23 cellular contexts compared by ENCODE assay signal in the genomic region with DNA sequence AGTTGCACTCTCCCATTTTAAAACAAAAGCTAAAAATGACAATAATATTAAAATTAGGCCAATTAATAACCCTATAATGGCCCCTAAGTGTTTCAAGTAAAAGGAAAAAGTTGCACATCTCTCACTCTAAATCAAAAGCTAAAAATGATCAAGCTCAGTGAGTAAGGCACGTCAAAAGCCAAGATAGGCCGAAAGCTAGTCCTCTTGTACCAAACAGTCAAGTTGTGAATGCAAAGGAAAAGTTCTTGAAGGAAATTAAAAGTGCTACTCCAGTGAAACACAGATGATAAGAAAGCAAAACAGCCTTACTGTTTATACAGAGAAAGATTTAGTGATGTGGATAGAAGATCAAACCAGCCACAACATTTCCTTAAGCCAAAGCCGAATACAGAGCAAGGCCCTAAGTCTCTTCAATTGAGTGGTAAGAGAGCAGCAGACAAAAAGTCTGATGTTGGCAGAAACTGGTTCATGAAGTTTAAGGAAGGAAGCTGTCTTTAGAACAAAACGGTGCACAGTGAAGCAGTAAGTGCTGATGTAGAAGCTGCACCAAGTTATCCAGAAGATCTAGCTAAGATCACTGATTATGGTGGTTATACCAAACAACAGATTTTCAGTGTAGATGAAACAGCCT.
DNase-seq lines count a peak whose midpoint lies in the region; ATAC-seq and TF ChIP-seq lines count a peak whose summit lies in the region.
"Had no signal": no experiment of that assay in that cellular context is flagged by ENCODE, and none has a peak within 500 bp of the region (broad histone marks: within the 10 kb centered on the region; RNA-seq: fewer than 3 reads in every experiment).

No MANE protein-coding gene starts in this region.

- no peaks in the 10 kb centered on the region for H3K27me3 ChIP-seq in BLaER1
- no peaks in the 10 kb centered on the region for H3K27me3 ChIP-seq in CD4-positive, alpha-beta memory T cell (ENCODE audit: insufficient read depth, low read length)
- H3K27me3 ChIP-seq: foreskin keratinocyte, ovary, right atrium auricular region had no signal

- peak in 4 of 5 donors; percentile 28 to 58 (median 46) for DNase-seq in CD4-positive, alpha-beta memory T cell
- DNase-seq in activated B cell treated with CpG ODN at 0.5 μM for 24 hours: no peak
- no peak for DNase-seq in central memory CD8-positive, alpha-beta T cell (ENCODE audit: low spot score in 2 of 2)
- no peak for DNase-seq in activated CD8-positive, alpha-beta memory T cell treated with anti-CD3 and anti-CD28 coated beads, Interleukin-2, amount 10 ng/mL, durations not matched to agents 7 days and 5 days
- DNase-seq in stimulated activated CD4-positive, alpha-beta T cell treated with anti-CD3 and anti-CD28 coated beads, Interleukin-4, amount 100 ng/mL, for 24 hours: no peak
- DNase-seq: DMS53; erythroblast; foreskin keratinocyte; GF-D8; IMR-90; MM.1S; NCI-H1436; NCI-H2171 treated with DMSO at 0.1 percent for 48 hours; NCI-H526 treated with DMSO at 0.1 percent for 48 hours; ovary; stimulated activated CD4-positive, alpha-beta T cell treated with anti-CD3 and anti-CD28 coated beads, Interleukin-12 subunit alpha, Interleukin-12 subunit beta, amount 100 ng/mL, for 4 hours had no signal

- H3K4me3 ChIP-seq in BLaER1: no peak overlapping the region
- H3K4me3 ChIP-seq in CD4-positive, alpha-beta memory T cell (ENCODE audit: low read length in 2 of 2): no peak overlapping the region
- H3K4me3 ChIP-seq: ovary, right atrium auricular region had no signal

- H3K36me3 ChIP-seq in BLaER1: peaks cover 49% of the 10 kb centered on the region
- H3K36me3 ChIP-seq in CD4-positive, alpha-beta memory T cell (ENCODE audit: insufficient read depth, low read length): no peaks in the 10 kb centered on the region
- H3K36me3 ChIP-seq: ovary, right atrium auricular region had no signal

- no peaks in the 10 kb centered on the region for H3K27me3 Mint-ChIP-seq in CD4-positive, alpha-beta memory T cell
- H3K27me3 Mint-ChIP-seq in activated B cell treated with CpG ODN at 0.5 μM for 24 hours: no peaks in the 10 kb centered on the region
- H3K27me3 Mint-ChIP-seq in central memory CD8-positive, alpha-beta T cell: no peaks in the 10 kb centered on the region
- no peaks in the 10 kb centered on the region for H3K27me3 Mint-ChIP-seq in activated CD8-positive, alpha-beta memory T cell treated with anti-CD3 and anti-CD28 coated beads, Interleukin-2, amount 10 ng/mL, durations not matched to agents 7 days and 5 days

- intact Hi-C loops in CD4-positive, alpha-beta memory T cell (cut with micrococcal nuclease): no loop called here
- intact Hi-C loops in activated B cell treated with CpG ODN at 0.5 μM for 24 hours (cut with micrococcal nuclease): no loop called here

- peak overlapping the region; percentile 65 for H3K4me2 ChIP-seq in BLaER1

- peaks cover 45% of the 10 kb centered on the region for H3K9me3 ChIP-seq in BLaER1
- no peaks in the 10 kb centered on the region for H3K9me3 ChIP-seq in CD4-positive, alpha-beta memory T cell (ENCODE audit: control insufficient read depth in 1 of 2, low read length in 2 of 2)
- H3K9me3 ChIP-seq: ovary, right atrium auricular region had no signal

- CTCF ChIA-PET in CD4-positive, alpha-beta memory T cell (lab: Charles Lee; ENCODE audit: partially characterized antibody): interaction anchor here (0.6 to 2.0 kb wide), 3 partner anchors 10 to 627 kb away, joined by 3 to 9 read pairs (median 4); no protein-coding TSS in a partner anchor
- CTCF ChIA-PET in activated B cell treated with CpG ODN at 0.5 μM for 24 hours (lab: Charles Lee): interaction anchor here (1.6 kb wide), 1 partner anchor 628 kb away, joined by 4 read pairs; no protein-coding TSS in a partner anchor
- CTCF ChIA-PET in activated CD8-positive, alpha-beta memory T cell treated with anti-CD3 and anti-CD28 coated beads, Interleukin-2, amount 10 ng/mL, durations not matched to agents 7 days and 5 days (lab: Charles Lee): interaction anchor here (0.6 to 1.2 kb wide), 2 partner anchors 34 to 161 kb away, joined by 3 read pairs; no protein-coding TSS in a partner anchor

- no peak for ATAC-seq in activated B cell treated with CpG ODN at 0.5 μM for 24 hours (ENCODE audit: low read depth)
- ATAC-seq in central memory CD8-positive, alpha-beta T cell (replicated peaks; ENCODE audit: extremely low read depth, poor library complexity, severe bottlenecking): peak; percentile 24
- no peak for ATAC-seq in HG02678 (IDR thresholded peaks at IDR 0.05; ENCODE audit: unreplicated experiment)
- no peak for ATAC-seq in activated CD8-positive, alpha-beta memory T cell treated with anti-CD3 and anti-CD28 coated beads, Interleukin-2, amount 10 ng/mL, durations not matched to agents 7 days and 5 days
- ATAC-seq: foreskin keratinocyte, left lobe of liver, SK-N-SH treated with all-trans-retinoic acid at 6 μM for 48 hours had no signal

- H3K9ac ChIP-seq in BLaER1: 0 out of 2 replicates have a peak overlapping the region, but pooled peaks have one; percentile 11

- H3K27ac ChIP-seq in BLaER1: peak overlapping the region; percentile 33; the same call in 1 of the 2 replicates
- H3K27ac ChIP-seq in CD4-positive, alpha-beta memory T cell (ENCODE audit: low read depth, low read length): peak overlapping the region; percentile 24
- H3K27ac ChIP-seq: foreskin keratinocyte, ovary, right atrium auricular region, RWPE1 had no signal

- H3K4me1 ChIP-seq in BLaER1: peaks cover 51% of the 10 kb centered on the region
- peaks cover 37% of the 10 kb centered on the region for H3K4me1 ChIP-seq in CD4-positive, alpha-beta memory T cell (ENCODE audit: insufficient read depth, low read length)
- H3K4me1 ChIP-seq: foreskin keratinocyte had no signal

- H3K4me3 Mint-ChIP-seq in CD4-positive, alpha-beta memory T cell: peak overlapping the region; percentile 13 to 77 (median 42)
- no peak overlapping the region for H3K4me3 Mint-ChIP-seq in activated B cell treated with CpG ODN at 0.5 μM for 24 hours
- no peak overlapping the region for H3K4me3 Mint-ChIP-seq in central memory CD8-positive, alpha-beta T cell
- no peak overlapping the region for H3K4me3 Mint-ChIP-seq in activated CD8-positive, alpha-beta memory T cell treated with anti-CD3 and anti-CD28 coated beads, Interleukin-2, amount 10 ng/mL, durations not matched to agents 7 days and 5 days
- H3K4me3 Mint-ChIP-seq: nephron had no signal

- POLR2A ChIA-PET in CD4-positive, alpha-beta memory T cell (lab: Charles Lee; ENCODE audit: partially characterized antibody): interaction anchor here (0.6 to 2.0 kb wide), 3 partner anchors 21 to 236 kb away, joined by 3 to 9 read pairs (median 3); partner anchors contain the start of gene SSBP2
- POLR2A ChIA-PET in activated B cell treated with CpG ODN at 0.5 μM for 24 hours (lab: Charles Lee): interaction anchor here (1.1 kb wide), 1 partner anchor 434 kb away, joined by 4 read pairs; the partner anchor contains the start of gene ATG10

- H4K20me1 ChIP-seq in BLaER1: peaks cover 11% of the 10 kb centered on the region; the same call in 1 of the 2 replicates

- peaks cover 0 to 13% (median 0%) of the 10 kb centered on the region in 8 donors for H3K9me3 Mint-ChIP-seq in CD4-positive, alpha-beta memory T cell
- H3K9me3 Mint-ChIP-seq in activated B cell treated with CpG ODN at 0.5 μM for 24 hours: peaks cover under 1% of the 10 kb centered on the region
- no peaks in the 10 kb centered on the region for H3K9me3 Mint-ChIP-seq in central memory CD8-positive, alpha-beta T cell
- peaks cover 3% of the 10 kb centered on the region for H3K9me3 Mint-ChIP-seq in activated CD8-positive, alpha-beta memory T cell treated with anti-CD3 and anti-CD28 coated beads, Interleukin-2, amount 10 ng/mL, durations not matched to agents 7 days and 5 days (ENCODE audit: low read depth)

- H3K27ac Mint-ChIP-seq in CD4-positive, alpha-beta memory T cell: peak overlapping the region; percentile 54 to 93 (median 84)
- H3K27ac Mint-ChIP-seq in activated B cell treated with CpG ODN at 0.5 μM for 24 hours: peak overlapping the region; percentile 41
- peak overlapping the region; percentile 27 for H3K27ac Mint-ChIP-seq in central memory CD8-positive, alpha-beta T cell (ENCODE audit: low read depth)
- no peak overlapping the region for H3K27ac Mint-ChIP-seq in activated CD8-positive, alpha-beta memory T cell treated with anti-CD3 and anti-CD28 coated beads, Interleukin-2, amount 10 ng/mL, durations not matched to agents 7 days and 5 days

- H3K4me1 Mint-ChIP-seq in CD4-positive, alpha-beta memory T cell: peaks cover 46 to 71% (median 57%) of the 10 kb centered on the region in 4 donors
- H3K4me1 Mint-ChIP-seq in activated B cell treated with CpG ODN at 0.5 μM for 24 hours: peaks cover 14% of the 10 kb centered on the region
- peaks cover 9% of the 10 kb centered on the region for H3K4me1 Mint-ChIP-seq in central memory CD8-positive, alpha-beta T cell
- peaks cover 8% of the 10 kb centered on the region for H3K4me1 Mint-ChIP-seq in activated CD8-positive, alpha-beta memory T cell treated with anti-CD3 and anti-CD28 coated beads, Interleukin-2, amount 10 ng/mL, durations not matched to agents 7 days and 5 days
- H3K4me1 Mint-ChIP-seq: nephron had no signal

- H3K36me3 Mint-ChIP-seq in CD4-positive, alpha-beta memory T cell: peaks cover 1 to 27% of the 10 kb centered on the region in 2 donors
- peaks cover 27% of the 10 kb centered on the region for H3K36me3 Mint-ChIP-seq in activated B cell treated with CpG ODN at 0.5 μM for 24 hours (ENCODE audit: low read depth)
- H3K36me3 Mint-ChIP-seq in central memory CD8-positive, alpha-beta T cell (ENCODE audit: insufficient read depth): peaks cover 2% of the 10 kb centered on the region
- peaks cover 18% of the 10 kb centered on the region for H3K36me3 Mint-ChIP-seq in activated CD8-positive, alpha-beta memory T cell treated with anti-CD3 and anti-CD28 coated beads, Interleukin-2, amount 10 ng/mL, durations not matched to agents 7 days and 5 days

- no peak for TF ChIP-seq CTCF in activated B cell treated with CpG ODN at 0.5 μM for 24 hours (IDR thresholded peaks at IDR 0.05)

Comparison
In these comparisons a context has a peak if more than half of its experiments do, and no peak if none do; other contexts are left out.
1. DNase-seq: peak in CD4-positive, alpha-beta memory T cell (4 of 5); none in activated B cell treated with CpG ODN at 0.5 μM for 24 hours (single experiment), central memory CD8-positive, alpha-beta T cell (0 of 2), activated CD8-positive, alpha-beta memory T cell treated with anti-CD3 and anti-CD28 coated beads, Interleukin-2, amount 10 ng/mL, durations not matched to agents 7 days and 5 days (single experiment) and stimulated activated CD4-positive, alpha-beta T cell treated with anti-CD3 and anti-CD28 coated beads, Interleukin-4, amount 100 ng/mL, for 24 hours (single experiment).
2. H3K4me3 Mint-ChIP-seq: peak in CD4-positive, alpha-beta memory T cell (8 of 8); none in activated B cell treated with CpG ODN at 0.5 μM for 24 hours (single experiment), central memory CD8-positive, alpha-beta T cell (single experiment) and activated CD8-positive, alpha-beta memory T cell treated with anti-CD3 and anti-CD28 coated beads, Interleukin-2, amount 10 ng/mL, durations not matched to agents 7 days and 5 days (single experiment).